In genomic region chr9:122940603-122941559, GRCh38 we compare ENCODE assay signal across 1 cellular context.
A peak's percentile ranks its signal among the peaks of the same experiment; 100 is the strongest.
TF ChIP-seq lines count a peak whose summit lies in the region.

TSS of gene RABGAP1 (plus strand) at chr9:122941020. CDS start at chr9:122957060, 16,040 bp downstream.

TF ChIP-seq in HEK293, 187 proteins besides CTCF, POLR2A, EP300 and RAD21 (continued from another document):
- peak; percentile 83 for TF ChIP-seq PATZ1 (tag by site-specific recombination; IDR thresholded peaks at IDR 0.05)
- TF ChIP-seq PRDM10 (tag by site-specific recombination; IDR thresholded peaks at IDR 0.05) = peak; percentile 37; the same call in 1 of the 2 replicates
- TF ChIP-seq ZNF600 (tag by site-specific recombination; IDR thresholded peaks at IDR 0.05) = peak; percentile 24; the same call in 1 of the 2 replicates
- no peak for TF ChIP-seq ZNF202 (tag by site-specific recombination; IDR thresholded peaks at IDR 0.05; ENCODE audit: borderline replicate concordance)
- no peak for TF ChIP-seq RBAK (tag by site-specific recombination; IDR thresholded peaks at IDR 0.05)
- no peak for TF ChIP-seq ZNF140 (tag by site-specific recombination; IDR thresholded peaks at IDR 0.05)
- peak; percentile 49 for TF ChIP-seq ZFHX2 (tag by site-specific recombination; conservative IDR thresholded peaks at IDR 0.05)
- TF ChIP-seq SP2 (tag by site-specific recombination; IDR thresholded peaks at IDR 0.05) = peak; percentile 72
- TF ChIP-seq ZNF837 (tag by site-specific recombination; IDR thresholded peaks at IDR 0.05) = no peak
- peak; percentile 79 for TF ChIP-seq ZNF501 (tag by site-specific recombination; IDR thresholded peaks at IDR 0.05)
